27 cellular contexts compared by ENCODE assay signal in genomic region chr4:17115546-17115945, GRCh38.
DNase-seq lines count a peak whose midpoint lies in the region; ATAC-seq, FAIRE-seq and TF ChIP-seq lines count a peak whose summit lies in the region.
"Had no signal": no experiment of that assay in that cellular context is flagged by ENCODE, and none has a peak within 500 bp of the region (broad histone marks: within the 10 kb centered on the region; RNA-seq: fewer than 3 reads in every experiment).

No MANE protein-coding gene starts in this region.

- H3K27ac ChIP-seq in H9 (ENCODE audit: insufficient read length, low read depth, low read length) (no peak overlapping the region), K562 (ENCODE audit: extremely low read depth, low read depth, low read length) (no peak overlapping the region), osteoblast (ENCODE audit: low read depth, low read length) (no peak overlapping the region), caudate nucleus (ENCODE audit: low read depth, low read length) (no peak overlapping the region)
- H3K27ac ChIP-seq: A549, C4-2B, KMS-11 had no signal

- H3K4me3 ChIP-seq in K562 (no peak overlapping the region), osteoblast (ENCODE audit: insufficient read depth, low read length) (no peak overlapping the region)
- H3K4me3 ChIP-seq: A549 had no signal

- WGBS in H9 (ENCODE audit: extremely low coverage, insufficient read length, low lambda C conversion rate), result no CpG with 5 or more reads among the region's 5 CpGs
- WGBS in K562 (ENCODE audit: insufficient coverage, low coverage, missing lambda C conversion rate), result 0% methylated on average over 5 of the region's 5 CpGs

- no peak for TF ChIP-seq EP300 in K562 (IDR thresholded peaks at IDR 0.05; ENCODE audit: low read length)

- BruUV-seq in K562 (replicated peaks; lab: Mats Ljungman, UMichigan), result no TSS peak

- no peak overlapping the region for H2BK15ac ChIP-seq in H9 (ENCODE audit: low read depth, low read length)

- no peak overlapping the region for H4K5ac ChIP-seq in H9 (ENCODE audit: insufficient read length, low read depth, low read length)

- peaks cover 3 to 6% of the 10 kb centered on the region in 2 experiments; a peak in 3 of 5 replicates for H3K9me3 Mint-ChIP-seq in H9
- H3K9me3 Mint-ChIP-seq: CD8-positive, alpha-beta T cell had no signal

- H2AFZ ChIP-seq in H9 (ENCODE audit: low read length) (no peak overlapping the region), K562 (ENCODE audit: low read depth, low read length) (no peak overlapping the region), osteoblast (ENCODE audit: low read length) (no peak overlapping the region)

- no peak for FAIRE-seq in K562 (lab: Jason Lieb, UNC)
- FAIRE-seq: A549, GM12891, GM19239 had no signal

- TF ChIP-seq CTCF in H9 (conservative IDR thresholded peaks at IDR 0.05) (no peak), K562 (IDR thresholded peaks at IDR 0.05 in 2 of 3, conservative IDR thresholded peaks at IDR 0.05 in 1 of 3; ENCODE audit: insufficient read depth in 2 of 3, low read depth in 1 of 3, low read length in 3 of 3) (no peak), osteoblast (IDR thresholded peaks at IDR 0.05; ENCODE audit: extremely low read depth, low read depth, low read length) (no peak)

- H4K20me1 ChIP-seq in H9 (ENCODE audit: control insufficient read depth, insufficient read depth, insufficient read length) (no peaks in the 10 kb centered on the region), K562 (replicated peaks; ENCODE audit: control insufficient read depth, insufficient read depth, low read length) (no peaks in the 10 kb centered on the region), osteoblast (ENCODE audit: insufficient read depth, low read length) (no peaks in the 10 kb centered on the region)

- no peak for TF ChIP-seq RAD21 in K562 (CRISPR knock-in tag; conservative IDR thresholded peaks at IDR 0.05 in 1 of 2, IDR thresholded peaks at IDR 0.05 in 1 of 2)

- no peak overlapping the region for H3K18ac ChIP-seq in H9 (ENCODE audit: insufficient read length, low read depth, low read length)

- H3K4me3 Mint-ChIP-seq in H9, result no peak overlapping the region; a peak in 1 of 5 replicates
- H3K4me3 Mint-ChIP-seq: CD8-positive, alpha-beta T cell had no signal

- peaks cover 3 to 4% of the 10 kb centered on the region in 2 experiments; a peak in 3 of 4 replicates for H3K4me1 Mint-ChIP-seq in H9

- intact Hi-C loops in K562 (cut with micrococcal nuclease), result no loop called here

- no peak overlapping the region for H3K27ac Mint-ChIP-seq in H9
- H3K27ac Mint-ChIP-seq: CD8-positive, alpha-beta T cell had no signal

- H3K23ac ChIP-seq in H9 (ENCODE audit: insufficient read length, low read depth, low read length), result no peak overlapping the region

- no peak overlapping the region for H4K91ac ChIP-seq in H9 (ENCODE audit: insufficient read length, low read depth, low read length)

- ATAC-seq in K562, result no peak
- ATAC-seq in HG03045 (IDR thresholded peaks at IDR 0.05; ENCODE audit: unreplicated experiment), result no peak
- ATAC-seq: A549; CD8-positive, alpha-beta T cell; PC-3 had no signal

- no peak for TF ChIP-seq POLR2A in K562 (conservative IDR thresholded peaks at IDR 0.05)

- H3K9me1 ChIP-seq in K562 (ENCODE audit: control insufficient read depth, insufficient read depth, low read length), result no peaks in the 10 kb centered on the region

- H2BK12ac ChIP-seq in H9 (ENCODE audit: insufficient read length, low read depth, low read length), result no peak overlapping the region

- H3K79me2 ChIP-seq in H9 (ENCODE audit: insufficient read depth, low read length) (no peaks in the 10 kb centered on the region), K562 (ENCODE audit: control insufficient read depth, insufficient read depth, low read length) (no peaks in the 10 kb centered on the region), osteoblast (ENCODE audit: insufficient read depth, low read length) (no peaks in the 10 kb centered on the region)

- H2AK5ac ChIP-seq in H9 (ENCODE audit: insufficient read length, low read length), result no peak overlapping the region

- H3K4me1 ChIP-seq in H9 (ENCODE audit: insufficient read depth, low read length), result no peaks in the 10 kb centered on the region
- no peaks in the 10 kb centered on the region for H3K4me1 ChIP-seq in K562 (replicated peaks in 1 of 2; ENCODE audit: control insufficient read depth in 2 of 2, insufficient read depth in 2 of 2, low read length in 2 of 2)
- peaks cover 7% of the 10 kb centered on the region for H3K4me1 ChIP-seq in osteoblast (ENCODE audit: insufficient read depth, low read length)
- H3K4me1 ChIP-seq: A549, Caco-2 had no signal

- no peak overlapping the region for H3T11ph ChIP-seq in H9 (ENCODE audit: low read length)

- H3K36me3 Mint-ChIP-seq in H9 (ENCODE audit: insufficient read depth in 1 of 3, low read depth in 3 of 3), result peaks cover 0 to 3% (median 2%) of the 10 kb centered on the region in 3 experiments; a peak in 4 of 7 replicates
- H3K36me3 Mint-ChIP-seq: CD8-positive, alpha-beta T cell had no signal

- in situ Hi-C loops in K562 (cut with MboI), result no loop called here

- H3K4ac ChIP-seq in H9 (ENCODE audit: low read depth, low read length), result no peak overlapping the region

- H2BK120ac ChIP-seq in H9 (ENCODE audit: low read depth, low read length, poor library complexity, severe bottlenecking), result no peak overlapping the region

- H3K9me3 ChIP-seq in H9 (ENCODE audit: control insufficient read depth, low read depth, low read length), result no peaks in the 10 kb centered on the region
- no peaks in the 10 kb centered on the region for H3K9me3 ChIP-seq in K562 (replicated peaks; ENCODE audit: control insufficient read depth, insufficient read depth, low read depth, low read length)
- no peaks in the 10 kb centered on the region for H3K9me3 ChIP-seq in osteoblast (ENCODE audit: low read depth, low read length)
- H3K9me3 ChIP-seq: A549, Caco-2 had no signal

- H3K27me3 Mint-ChIP-seq in H9 (ENCODE audit: low read depth), result no peaks in the 10 kb centered on the region

- no peak overlapping the region for H2BK5ac ChIP-seq in H9 (ENCODE audit: insufficient read length, low read length)

- H3K14ac ChIP-seq in H9 (ENCODE audit: insufficient read depth, low read length), result no peak overlapping the region

- H3K79me1 ChIP-seq in H9 (ENCODE audit: insufficient read depth, low read depth, low read length, poor library complexity, severe bottlenecking), result no peaks in the 10 kb centered on the region

- POLR2A ChIA-PET in K562 (lab: Yijun Ruan, JAX), result no interaction called here

- no peaks in the 10 kb centered on the region for H3K23me2 ChIP-seq in H9 (ENCODE audit: insufficient read length, low read depth, low read length, poor library complexity, severe bottlenecking)

- H3K27me3 ChIP-seq in H9 (ENCODE audit: insufficient read depth, low read length) (no peaks in the 10 kb centered on the region), K562 (ENCODE audit: control insufficient read depth in 2 of 2, insufficient read depth in 2 of 2, low read length in 2 of 2) (no peaks in the 10 kb centered on the region), osteoblast (ENCODE audit: insufficient read depth, low read length) (no peaks in the 10 kb centered on the region)

- H3K36me3 ChIP-seq in K562 (ENCODE audit: control insufficient read depth, insufficient read depth, low read length) (no peaks in the 10 kb centered on the region), osteoblast (ENCODE audit: insufficient read depth, low read length) (no peaks in the 10 kb centered on the region)

- H3K4me2 ChIP-seq in H9 (ENCODE audit: insufficient read depth, insufficient read length, low read length) (no peak overlapping the region), K562 (ENCODE audit: insufficient read depth, low read length) (no peak overlapping the region), osteoblast (ENCODE audit: insufficient read depth, low read length) (no peak overlapping the region)
- H3K4me2 ChIP-seq: A549, KMS-11, SK-N-SH had no signal

- DNase-seq in H9 (peak; percentile 29), K562 (ENCODE audit: extremely low read depth in 1 of 4, low spot score in 3 of 4) (no peak), iPS-NIHi11 (ENCODE audit: low spot score) (peak; percentile 7), osteoblast (ENCODE audit: insufficient read length, low spot score, missing footprints) (peak; percentile 18), caudate nucleus (lab: John Stamatoyannopoulos, UW) (no peak), GM03348 (ENCODE audit: low spot score) (no peak)
- DNase-seq: Caco-2; CD8-positive, alpha-beta T cell; GDM1; H7; MM.1S; NCI-H1092 treated with DMSO at 0.1 percent for 48 hours; NCI-H1436 treated with DMSO at 0.1 percent for 48 hours; NCI-H187 treated with DMSO at 0.1 percent for 48 hours; NCI-H2171 treated with DMSO at 0.1 percent for 48 hours; NCI-H345; NCI-H510A treated with DMSO at 0.1 percent for 48 hours; NCI-H774; PC-3; SK-N-SH; SW 1271 had no signal

- H4K8ac ChIP-seq in H9 (replicated peaks; ENCODE audit: insufficient read length, low read depth, low read length), result no peak overlapping the region

- H2BK20ac ChIP-seq in H9 (ENCODE audit: low read depth, low read length, poor library complexity, severe bottlenecking), result no peak overlapping the region

- no peak overlapping the region for H3K56ac ChIP-seq in H9 (ENCODE audit: insufficient read length, low read depth, low read length)

- CTCF ChIA-PET in K562 (lab: Yijun Ruan, JAX; ENCODE audit: low intra/inter-chr PET ratio), result no interaction called here

- no peak overlapping the region for H3K9ac ChIP-seq in H9 (ENCODE audit: extremely low read depth, insufficient read length, low read length)
- no peak overlapping the region for H3K9ac ChIP-seq in K562 (ENCODE audit: insufficient read depth in 1 of 2, low read depth in 2 of 2, low read length in 2 of 2)
- H3K9ac ChIP-seq: KMS-11, SK-N-SH had no signal

TF ChIP-seq in K562, 482 proteins besides CTCF, POLR2A, EP300 and RAD21:
- TF ChIP-seq PKNOX1 (IDR thresholded peaks at IDR 0.05) (peak; percentile 35; the same call in 1 of the 2 replicates), DNMT1 (IDR thresholded peaks at IDR 0.05) (no peak)

Comparison
In these comparisons a context has a peak if more than half of its experiments do, and no peak if none do; other contexts are left out.
1. DNase-seq: peak in H9 (single experiment), iPS-NIHi11 (single experiment) and osteoblast (single experiment); none in K562 (0 of 4), caudate nucleus (0 of 61) and GM03348 (single experiment).